Comparison of ENCODE assay signal across 9 cellular contexts in genomic region chr13:37869756-37870488, GRCh38. TPM values are rescaled to one million over a fixed set of nuclear protein-coding genes. Genes with fewer than 3 reads are reported as not detected.
DNase-seq lines count a peak whose midpoint lies in the region; ATAC-seq lines count a peak whose summit lies in the region.
"Had no signal": no experiment of that assay in that cellular context is flagged by ENCODE, and none has a peak within 500 bp of the region (broad histone marks: within the 10 kb centered on the region; RNA-seq: fewer than 3 reads in every experiment).

TSS of gene TRPC4 (minus strand) at chr13:37869772. CDS start at chr13:37783333, 86,439 bp downstream.

- H3K4me1 Mint-ChIP-seq in activated CD8-positive, alpha-beta memory T cell treated with anti-CD3 and anti-CD28 coated beads, Interleukin-2, amount 10 ng/mL, durations not matched to agents 7 days and 5 days = no peaks in the 10 kb centered on the region
- H3K4me1 Mint-ChIP-seq: B cell had no signal

- no peak within 1 kb of the TSS for H3K27ac Mint-ChIP-seq in activated CD8-positive, alpha-beta memory T cell treated with anti-CD3 and anti-CD28 coated beads, Interleukin-2, amount 10 ng/mL, durations not matched to agents 7 days and 5 days
- H3K27ac Mint-ChIP-seq: B cell had no signal

- peak; percentile 42 for ATAC-seq in left lobe of liver
- no peak for ATAC-seq in activated CD8-positive, alpha-beta memory T cell treated with anti-CD3 and anti-CD28 coated beads, Interleukin-2, amount 10 ng/mL, durations not matched to agents 7 days and 5 days

- peaks cover 31% of the 10 kb centered on the region for H3K27me3 Mint-ChIP-seq in activated CD8-positive, alpha-beta memory T cell treated with anti-CD3 and anti-CD28 coated beads, Interleukin-2, amount 10 ng/mL, durations not matched to agents 7 days and 5 days

- H3K4me3 Mint-ChIP-seq in activated CD8-positive, alpha-beta memory T cell treated with anti-CD3 and anti-CD28 coated beads, Interleukin-2, amount 10 ng/mL, durations not matched to agents 7 days and 5 days = no peak within 1 kb of the TSS
- H3K4me3 Mint-ChIP-seq: B cell had no signal

- H3K9me3 Mint-ChIP-seq in activated CD8-positive, alpha-beta memory T cell treated with anti-CD3 and anti-CD28 coated beads, Interleukin-2, amount 10 ng/mL, durations not matched to agents 7 days and 5 days (ENCODE audit: low read depth) = no peaks in the 10 kb centered on the region

- peaks cover 1% of the 10 kb centered on the region for H3K36me3 Mint-ChIP-seq in activated CD8-positive, alpha-beta memory T cell treated with anti-CD3 and anti-CD28 coated beads, Interleukin-2, amount 10 ng/mL, durations not matched to agents 7 days and 5 days

- CTCF ChIA-PET in activated CD8-positive, alpha-beta memory T cell treated with anti-CD3 and anti-CD28 coated beads, Interleukin-2, amount 10 ng/mL, durations not matched to agents 7 days and 5 days (lab: Charles Lee) = interaction anchor here (1.2 kb wide), 1 partner anchor 11 kb away, joined by 3 read pairs; no protein-coding TSS in a partner anchor

- peak; percentile 10 for DNase-seq in DMS79 treated with DMSO at 0.1 percent for 48 hours (lab: John Stamatoyannopoulos, UW)
- DNase-seq in DMS79 (lab: John Stamatoyannopoulos, UW) = no peak
- peak; percentile 68 for DNase-seq in NCI-H345 (lab: John Stamatoyannopoulos, UW)
- no peak for DNase-seq in cerebellum (ENCODE audit: low spot score)
- DNase-seq in left lobe of liver (ENCODE audit: low spot score) = no peak
- DNase-seq in stromal cell of bone marrow (ENCODE audit: low read depth) = peak; percentile 67
- DNase-seq in activated CD8-positive, alpha-beta memory T cell treated with anti-CD3 and anti-CD28 coated beads, Interleukin-2, amount 10 ng/mL, durations not matched to agents 7 days and 5 days = no peak
- DNase-seq in activated T-cell treated with anti-CD3 and anti-CD28 coated beads, Interleukin-2, amount 50 U/mL, for 48 hours = no peak

RNA-seq across cellular contexts. Expression of gene TRPC4, which starts in this region (rescaled TPM):
- total RNA-seq in cerebellum (10.8 TPM), left lobe of liver (0.10 TPM)
- not detected for total RNA-seq in activated CD8-positive, alpha-beta memory T cell treated with anti-CD3 and anti-CD28 coated beads, Interleukin-2, amount 10 ng/mL, durations not matched to agents 7 days and 5 days
- total RNA-seq: B cell had no signal

Comparison
In these comparisons a context has a peak if more than half of its experiments do, and no peak if none do; other contexts are left out.
1. RNA of gene TRPC4 (total RNA-seq): 10.8 TPM in cerebellum (single experiment); 0.10 TPM in left lobe of liver (single experiment) and not detected in activated CD8-positive, alpha-beta memory T cell treated with anti-CD3 and anti-CD28 coated beads, Interleukin-2, amount 10 ng/mL, durations not matched to agents 7 days and 5 days; every median in the first group is over 10 times any median in the second.
2. DNase-seq: peak in DMS79 treated with DMSO at 0.1 percent for 48 hours (single experiment), NCI-H345 (single experiment) and stromal cell of bone marrow (single experiment); none in DMS79 (single experiment), cerebellum (single experiment), left lobe of liver (single experiment), activated CD8-positive, alpha-beta memory T cell treated with anti-CD3 and anti-CD28 coated beads, Interleukin-2, amount 10 ng/mL, durations not matched to agents 7 days and 5 days (single experiment) and activated T-cell treated with anti-CD3 and anti-CD28 coated beads, Interleukin-2, amount 50 U/mL, for 48 hours (0 of 2).
3. Peak in ATAC-seq in left lobe of liver; RNA of the gene not detected or under 1 TPM.